In genomic region chr14:37848985-37849605, GRCh38 we compare ENCODE assay signal across 1 cellular context.
TF ChIP-seq lines count a peak whose summit lies in the region.

No MANE protein-coding gene starts in this region.

TF ChIP-seq in HepG2, 621 proteins besides CTCF, POLR2A, EP300 and RAD21 (continued from another document and continues in another):
- peak; percentile 68 for TF ChIP-seq FOXA3 (CRISPR knock-in tag; IDR thresholded peaks at IDR 0.05)
- TF ChIP-seq MIXL1 (CRISPR knock-in tag; IDR thresholded peaks at IDR 0.05) = 0 out of 2 replicates have a peak, but pooled peaks have one; percentile 36
- TF ChIP-seq ZNF292 (CRISPR knock-in tag; IDR thresholded peaks at IDR 0.05; ENCODE audit: borderline replicate concordance, low read depth) = no peak
- no peak for TF ChIP-seq ZFP90 (CRISPR knock-in tag; IDR thresholded peaks at IDR 0.05; ENCODE audit: borderline replicate concordance)
- TF ChIP-seq ZMAT5 (CRISPR knock-in tag; IDR thresholded peaks at IDR 0.05; ENCODE audit: borderline replicate concordance, low read depth) = no peak
- no peak for TF ChIP-seq AKNA (CRISPR knock-in tag; IDR thresholded peaks at IDR 0.05; ENCODE audit: borderline replicate concordance)
- no peak for TF ChIP-seq ZNF776 (CRISPR knock-in tag; IDR thresholded peaks at IDR 0.05)
- no peak for TF ChIP-seq CENPT (CRISPR knock-in tag; IDR thresholded peaks at IDR 0.05; ENCODE audit: low read depth)
- no peak for TF ChIP-seq TSC22D2 (CRISPR knock-in tag; IDR thresholded peaks at IDR 0.05; ENCODE audit: borderline replicate concordance)
- TF ChIP-seq ZNF629 (CRISPR knock-in tag; conservative IDR thresholded peaks at IDR 0.05) = no peak
- TF ChIP-seq FOXO1 (CRISPR knock-in tag; IDR thresholded peaks at IDR 0.05) = no peak
- no peak for TF ChIP-seq PCBP2 (optimal IDR thresholded peaks at IDR 0.05; ENCODE audit: low read depth, low read length, poor library complexity, severe bottlenecking)
- TF ChIP-seq ZNF432 (CRISPR knock-in tag; IDR thresholded peaks at IDR 0.05; ENCODE audit: borderline replicate concordance) = no peak
- TF ChIP-seq MTF1 (CRISPR knock-in tag; IDR thresholded peaks at IDR 0.05) = no peak
- no peak for TF ChIP-seq HES4 (CRISPR knock-in tag; IDR thresholded peaks at IDR 0.05; ENCODE audit: borderline replicate concordance)
- no peak for TF ChIP-seq SCMH1 (CRISPR knock-in tag; IDR thresholded peaks at IDR 0.05; ENCODE audit: borderline replicate concordance)
- TF ChIP-seq NR2F6 (IDR thresholded peaks at IDR 0.05) = peak; percentile 93
- TF ChIP-seq NR2F6 (CRISPR knock-in tag; IDR thresholded peaks at IDR 0.05) = peak; percentile 95
- TF ChIP-seq ZNF326 (CRISPR knock-in tag; IDR thresholded peaks at IDR 0.05; ENCODE audit: borderline replicate concordance) = no peak
- no peak for TF ChIP-seq TFDP2 (CRISPR knock-in tag; IDR thresholded peaks at IDR 0.05)
- TF ChIP-seq MIER3 (CRISPR knock-in tag; IDR thresholded peaks at IDR 0.05; ENCODE audit: borderline replicate concordance) = 0 out of 2 replicates have a peak, but pooled peaks have one; percentile 31
- TF ChIP-seq SALL2 (CRISPR knock-in tag; IDR thresholded peaks at IDR 0.05) = no peak
- no peak for TF ChIP-seq ZBTB2 (CRISPR knock-in tag; IDR thresholded peaks at IDR 0.05; ENCODE audit: low read depth)
- no peak for TF ChIP-seq ZBED4 (CRISPR knock-in tag; IDR thresholded peaks at IDR 0.05; ENCODE audit: borderline replicate concordance)
- no peak for TF ChIP-seq BCLAF1 (IDR thresholded peaks at IDR 0.05)
- no peak for TF ChIP-seq ZBTB46 (CRISPR knock-in tag; IDR thresholded peaks at IDR 0.05; ENCODE audit: borderline replicate concordance)
- no peak for TF ChIP-seq ZFP36L2 (CRISPR knock-in tag; IDR thresholded peaks at IDR 0.05)
- TF ChIP-seq RBM39 (IDR thresholded peaks at IDR 0.05; ENCODE audit: low read depth, low read length, poor library complexity, severe bottlenecking) = no peak
- TF ChIP-seq SKI (IDR thresholded peaks at IDR 0.05; ENCODE audit: partially characterized antibody) = no peak
- TF ChIP-seq ATF3 (CRISPR knock-in tag; IDR thresholded peaks at IDR 0.05) = no peak
- TF ChIP-seq BCL6 (CRISPR knock-in tag; IDR thresholded peaks at IDR 0.05) = 0 out of 2 replicates have a peak, but pooled peaks have one; percentile 41
- TF ChIP-seq TARDBP (CRISPR knock-in tag; IDR thresholded peaks at IDR 0.05) = no peak
- no peak for TF ChIP-seq ZNF564 (CRISPR knock-in tag; IDR thresholded peaks at IDR 0.05)
- no peak for TF ChIP-seq BCL3 (CRISPR knock-in tag; IDR thresholded peaks at IDR 0.05)
- TF ChIP-seq GRHL1 (CRISPR knock-in tag; conservative IDR thresholded peaks at IDR 0.05) = no peak
- TF ChIP-seq TFDP1 (CRISPR knock-in tag; IDR thresholded peaks at IDR 0.05; ENCODE audit: borderline replicate concordance) = no peak
- peak; percentile 34 for TF ChIP-seq TEAD3 (CRISPR knock-in tag; optimal IDR thresholded peaks at IDR 0.05; ENCODE audit: borderline replicate concordance)
- no peak for TF ChIP-seq HIVEP1 (CRISPR knock-in tag; IDR thresholded peaks at IDR 0.05)
- TF ChIP-seq FOXJ3 (CRISPR knock-in tag; IDR thresholded peaks at IDR 0.05; ENCODE audit: borderline replicate concordance) = peak; percentile 22; the same call in 1 of the 2 replicates
